In genomic region chr6:76814496-76815458, GRCh38 we compare ENCODE assay signal across 28 cellular contexts.
DNase-seq lines count a peak whose midpoint lies in the region; TF ChIP-seq lines count a peak whose summit lies in the region.
"Had no signal": no experiment of that assay in that cellular context is flagged by ENCODE, and none has a peak within 500 bp of the region (broad histone marks: within the 10 kb centered on the region; RNA-seq: fewer than 3 reads in every experiment).

No MANE protein-coding gene starts in this region.

- no peaks in the 10 kb centered on the region for H3K9me3 ChIP-seq in breast epithelium
- H3K9me3 ChIP-seq in smooth muscle cell (replicated peaks; ENCODE audit: low read depth): no peaks in the 10 kb centered on the region
- no peaks in the 10 kb centered on the region for H3K9me3 ChIP-seq in SJCRH30 (replicated peaks)
- H3K9me3 ChIP-seq: lower lobe of right lung, SK-N-SH had no signal

- no peak overlapping the region for H3K27ac Mint-ChIP-seq in MCF 10A (ENCODE audit: low read depth, unreplicated experiment)
- H3K27ac Mint-ChIP-seq: activated naive CD8-positive, alpha-beta T cell treated with anti-CD3 and anti-CD28 coated beads, Interleukin-2, amount 50 U/mL, for 24 hours; B cell; T-helper 2 cell treated with Interferon-gamma antibody and Interleukin-4, amounts not matched to agents 5 μg/mL and 100 μg/mL, for 36 hours; WTC11 had no signal

- no peaks in the 10 kb centered on the region for H3K27me3 ChIP-seq in breast epithelium
- H3K27me3 ChIP-seq in smooth muscle cell (ENCODE audit: low read depth): no peaks in the 10 kb centered on the region
- no peaks in the 10 kb centered on the region for H3K27me3 ChIP-seq in SJCRH30
- H3K27me3 ChIP-seq: dorsolateral prefrontal cortex, foreskin keratinocyte, upper lobe of left lung had no signal

- intact Hi-C loops in MCF 10A (cut with micrococcal nuclease) (no loop called here), breast epithelium (cut with DNase I; ENCODE audit: low total_unique reads) (no loop called here)

- H3K27me3 Mint-ChIP-seq in MCF 10A (ENCODE audit: insufficient read depth, unreplicated experiment): no peaks in the 10 kb centered on the region
- H3K27me3 Mint-ChIP-seq: activated naive CD8-positive, alpha-beta T cell treated with anti-CD3 and anti-CD28 coated beads, Interleukin-2, amount 50 U/mL, for 24 hours; B cell had no signal

- POLR2A ChIA-PET in MCF 10A (lab: Yijun Ruan, JAX): no interaction called here

- H3K4me1 ChIP-seq in breast epithelium (no peaks in the 10 kb centered on the region), smooth muscle cell (ENCODE audit: low read depth) (no peaks in the 10 kb centered on the region), SJCRH30 (no peaks in the 10 kb centered on the region)
- H3K4me1 ChIP-seq: foreskin keratinocyte, lower lobe of right lung, upper lobe of left lung had no signal

- no peaks in the 10 kb centered on the region for H4K20me1 ChIP-seq in smooth muscle cell (ENCODE audit: low read depth)

- H3K4me1 Mint-ChIP-seq in MCF 10A (ENCODE audit: insufficient read depth, unreplicated experiment): no peaks in the 10 kb centered on the region
- H3K4me1 Mint-ChIP-seq: activated naive CD8-positive, alpha-beta T cell treated with anti-CD3 and anti-CD28 coated beads, Interleukin-2, amount 50 U/mL, for 24 hours; B cell had no signal

- 29% methylated on average over 7 of the region's 7 CpGs for WGBS in smooth muscle cell (ENCODE audit: low lambda C conversion rate)

- H3K36me3 ChIP-seq in breast epithelium (no peaks in the 10 kb centered on the region), smooth muscle cell (ENCODE audit: low read depth) (no peaks in the 10 kb centered on the region), SJCRH30 (no peaks in the 10 kb centered on the region)
- H3K36me3 ChIP-seq: lower lobe of right lung, upper lobe of left lung had no signal

- H3F3A ChIP-seq in smooth muscle cell (ENCODE audit: low read depth): no peaks in the 10 kb centered on the region

- no peak overlapping the region for H3K9ac ChIP-seq in smooth muscle cell (ENCODE audit: low read depth)
- H3K9ac ChIP-seq: SK-N-SH had no signal

- peaks cover 5% of the 10 kb centered on the region for H3K9me3 Mint-ChIP-seq in MCF 10A (ENCODE audit: unreplicated experiment)
- H3K9me3 Mint-ChIP-seq: WTC11 had no signal

- no peaks in the 10 kb centered on the region for H3K36me3 Mint-ChIP-seq in MCF 10A (ENCODE audit: insufficient read depth, unreplicated experiment)
- H3K36me3 Mint-ChIP-seq: WTC11 had no signal

- peak overlapping the region; percentile 50 for H3K4me2 ChIP-seq in smooth muscle cell
- H3K4me2 ChIP-seq: SK-N-SH had no signal

- no peak for TF ChIP-seq POLR2A in breast epithelium (IDR thresholded peaks at IDR 0.05)

- no TSS peak for BruUV-seq in MCF 10A (replicated peaks; lab: Mats Ljungman, UMichigan)

- CTCF ChIA-PET in MCF 10A (lab: Yijun Ruan, JAX): no interaction called here

- H3K4me3 Mint-ChIP-seq in MCF 10A (ENCODE audit: unreplicated experiment): no peak overlapping the region
- H3K4me3 Mint-ChIP-seq: activated naive CD8-positive, alpha-beta T cell treated with anti-CD3 and anti-CD28 coated beads, Interleukin-2, amount 50 U/mL, for 24 hours; B cell; T-helper 2 cell treated with Interferon-gamma antibody and Interleukin-4, amounts not matched to agents 5 μg/mL and 100 μg/mL, for 36 hours; WTC11 had no signal

- no peak for TF ChIP-seq CTCF in MCF 10A (IDR thresholded peaks at IDR 0.05; ENCODE audit: unreplicated experiment)
- TF ChIP-seq CTCF in breast epithelium (IDR thresholded peaks at IDR 0.05): no peak
- no peak for TF ChIP-seq CTCF in cardiac fibroblast (IDR thresholded peaks at IDR 0.05; ENCODE audit: low read depth, low read length)
- no peak for TF ChIP-seq CTCF in smooth muscle cell (IDR thresholded peaks at IDR 0.05; ENCODE audit: borderline replicate concordance, insufficient read depth, poor library complexity, severe bottlenecking)

- H3K4me3 ChIP-seq in breast epithelium (no peak overlapping the region), cardiac fibroblast (replicated peaks in 1 of 2; ENCODE audit: low read depth in 2 of 2, low read length in 2 of 2) (no peak overlapping the region), smooth muscle cell (peak overlapping the region; percentile 17), SJCRH30 (no peak overlapping the region)
- H3K4me3 ChIP-seq: dorsolateral prefrontal cortex, lower lobe of right lung, upper lobe of left lung had no signal

- DNase-seq in MCF 10A (ENCODE audit: unreplicated experiment): peak; percentile 8
- DNase-seq in breast epithelium (ENCODE audit: low spot score in 2 of 2): no peak
- peak; percentile 37 to 58 for DNase-seq in cardiac fibroblast (ENCODE audit: low read depth in 2 of 2)
- DNase-seq in iris pigment epithelial cell (ENCODE audit: low read depth): peak; percentile 57
- no peak for DNase-seq in smooth muscle cell (lab: John Stamatoyannopoulos, UW; ENCODE audit: unreplicated experiment)
- DNase-seq in activated T-cell treated with anti-CD3 and anti-CD28 coated beads for 4 hours: no peak
- DNase-seq in SJCRH30: no peak
- no peak for DNase-seq in SIG-M5 treated with dmso at 0.1 percent for 504 hours (lab: John Stamatoyannopoulos, UW; ENCODE audit: unreplicated experiment)
- DNase-seq: activated CD4-positive, alpha-beta T cell treated with anti-CD3 and anti-CD28 coated beads, Interleukin-2, amount 50 U/mL, for 4 hours; activated CD8-positive, alpha-beta memory T cell treated with anti-CD3 and anti-CD28 coated beads, Interleukin-2, amount 50 U/mL, for 48 hours; activated effector memory CD4-positive, alpha-beta T cell treated with Interleukin-2 at 50 U/mL for 16 hours; activated naive CD8-positive, alpha-beta T cell treated with anti-CD3 and anti-CD28 coated beads, Interleukin-2, amount 50 U/mL, for 24 hours; central memory CD4-positive, alpha-beta T cell; DND-41; dorsolateral prefrontal cortex; foreskin keratinocyte; hypothalamus; Kasumi-1; lower lobe of right lung; NCI-H1105 treated with DMSO at 0.1 percent for 48 hours; NCI-H2081; NCI-H510A treated with DMSO at 0.1 percent for 48 hours; SK-N-SH; upper lobe of left lung had no signal

- H3K27ac ChIP-seq in breast epithelium (no peak overlapping the region), smooth muscle cell (ENCODE audit: low read depth) (peak overlapping the region; percentile 75), SJCRH30 (no peak overlapping the region)
- H3K27ac ChIP-seq: dorsolateral prefrontal cortex, epithelial cell of prostate, foreskin keratinocyte, lower lobe of right lung, upper lobe of left lung had no signal

- peak overlapping the region; percentile 79 for H2AFZ ChIP-seq in smooth muscle cell (ENCODE audit: low read depth)

- no peaks in the 10 kb centered on the region for H3K79me2 ChIP-seq in smooth muscle cell (ENCODE audit: low read depth)

Comparison
In these comparisons a context has a peak if more than half of its experiments do, and no peak if none do; other contexts are left out.
1. DNase-seq: peak in MCF 10A (single experiment), cardiac fibroblast (2 of 2) and iris pigment epithelial cell (single experiment); none in breast epithelium (0 of 2), smooth muscle cell (single experiment), activated T-cell treated with anti-CD3 and anti-CD28 coated beads for 4 hours (single experiment), SJCRH30 (0 of 2) and SIG-M5 treated with dmso at 0.1 percent for 504 hours (single experiment).